ENCODE assay signal across 20 cellular contexts in the genomic region with DNA sequence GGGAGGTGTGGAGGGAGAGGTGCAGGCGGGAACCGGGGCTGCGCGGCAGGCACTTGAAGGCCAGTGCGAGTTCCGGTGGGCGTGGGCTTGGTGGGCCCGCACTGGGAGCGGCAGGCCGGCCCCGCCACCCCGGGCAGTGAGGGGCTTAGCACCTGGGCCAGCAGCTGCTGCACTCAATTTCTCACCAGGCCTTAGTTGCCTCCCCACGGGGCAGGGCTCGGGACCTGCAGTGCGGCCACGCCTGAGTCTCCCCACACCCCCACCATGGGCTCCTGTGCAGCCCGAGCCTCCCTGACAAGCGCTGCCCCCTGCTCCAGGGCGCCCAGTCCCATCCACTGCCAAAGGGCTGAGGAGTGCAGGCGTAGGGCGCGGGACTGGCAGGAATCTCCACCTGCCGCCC.
DNase-seq lines count a peak whose midpoint lies in the region; ATAC-seq, FAIRE-seq and TF ChIP-seq lines count a peak whose summit lies in the region.
"Had no signal": no experiment of that assay in that cellular context is flagged by ENCODE, and none has a peak within 500 bp of the region (broad histone marks: within the 10 kb centered on the region; RNA-seq: fewer than 3 reads in every experiment).

No MANE protein-coding gene starts in this region.

- H2BK12ac ChIP-seq in neuronal stem cell (ENCODE audit: low read length): no peak overlapping the region

- peaks cover 6% of the 10 kb centered on the region for H3K36me3 Mint-ChIP-seq in chondrocyte (ENCODE audit: low read depth)
- H3K36me3 Mint-ChIP-seq: CD4-positive, alpha-beta memory T cell had no signal

- no peak overlapping the region for H2AFZ ChIP-seq in HepG2 (ENCODE audit: low read length)
- H2AFZ ChIP-seq in neuronal stem cell (ENCODE audit: low read length): no peak overlapping the region
- H2AFZ ChIP-seq: GM23248 had no signal

- no peak overlapping the region for H4K91ac ChIP-seq in neuronal stem cell (ENCODE audit: low read depth, low read length, poor library complexity)

- TF ChIP-seq RAD21 in HepG2 (CRISPR knock-in tag; IDR thresholded peaks at IDR 0.05): no peak

- H3K4me3 ChIP-seq in HepG2 (replicated peaks in 1 of 3; ENCODE audit: insufficient read depth in 1 of 3, low read depth in 2 of 3, low read length in 3 of 3) (no peak overlapping the region), right lobe of liver (no peak overlapping the region), neuronal stem cell (ENCODE audit: low read length in 2 of 2) (no peak overlapping the region), aorta (ENCODE audit: low read length in 2 of 2) (no peak overlapping the region), gastrocnemius medialis (no peak overlapping the region)
- H3K4me3 ChIP-seq: GM23248 had no signal

- no peak overlapping the region for H3K27ac ChIP-seq in HepG2 (ENCODE audit: extremely low read length, insufficient read depth, low read length)
- no peak overlapping the region for H3K27ac ChIP-seq in right lobe of liver
- no peak overlapping the region for H3K27ac ChIP-seq in neuronal stem cell (replicated peaks; ENCODE audit: low read length)
- no peak overlapping the region for H3K27ac ChIP-seq in aorta (ENCODE audit: low read depth in 1 of 2, low read length in 2 of 2)
- no peak overlapping the region for H3K27ac ChIP-seq in gastrocnemius medialis
- H3K27ac ChIP-seq: GM23248 had no signal

- peaks cover 4% of the 10 kb centered on the region for H3K79me1 ChIP-seq in neuronal stem cell (ENCODE audit: low read depth, low read length)

- H3K36me3 ChIP-seq in HepG2 (replicated peaks in 1 of 2; ENCODE audit: control insufficient read depth in 1 of 2, insufficient read depth in 2 of 2, low read length in 2 of 2) (no peaks in the 10 kb centered on the region; a peak in 1 of 5 replicates), right lobe of liver (no peaks in the 10 kb centered on the region), neuronal stem cell (replicated peaks in 1 of 2; ENCODE audit: control insufficient read depth in 2 of 2, insufficient read depth in 2 of 2, low read length in 2 of 2) (no peaks in the 10 kb centered on the region), aorta (ENCODE audit: control insufficient read depth in 1 of 2, insufficient read depth in 2 of 2, low read length in 1 of 2) (no peaks in the 10 kb centered on the region), gastrocnemius medialis (no peaks in the 10 kb centered on the region)

- no peak overlapping the region for H4K8ac ChIP-seq in neuronal stem cell (ENCODE audit: low read depth, low read length)

- H3K14ac ChIP-seq in neuronal stem cell (ENCODE audit: low read length): no peak overlapping the region

- BruUV-seq in HepG2 (replicated peaks; lab: Mats Ljungman, UMichigan): no TSS peak

- no peak overlapping the region for H2AK5ac ChIP-seq in neuronal stem cell (ENCODE audit: low read depth, low read length)

- CTCF ChIA-PET in HepG2 (lab: Yijun Ruan, JAX; ENCODE audit: low intra/inter-chr PET ratio, low total read pairs): no interaction called here

- H3K9ac ChIP-seq in HepG2 (ENCODE audit: insufficient read depth, low read depth, low read length) (no peak overlapping the region), neuronal stem cell (ENCODE audit: low read depth, low read length, poor library complexity) (peak overlapping the region; percentile 21)
- H3K9ac ChIP-seq: GM23248 had no signal

- no peak overlapping the region for H3K4me3 Mint-ChIP-seq in chondrocyte (ENCODE audit: unreplicated experiment)
- H3K4me3 Mint-ChIP-seq: CD4-positive, alpha-beta memory T cell had no signal

- no peak overlapping the region for H3K4ac ChIP-seq in neuronal stem cell (ENCODE audit: low read length)

- H3K27ac Mint-ChIP-seq in chondrocyte (ENCODE audit: unreplicated experiment): no peak overlapping the region
- H3K27ac Mint-ChIP-seq: CD4-positive, alpha-beta memory T cell had no signal

- H2BK5ac ChIP-seq in neuronal stem cell (ENCODE audit: low read length): no peak overlapping the region

- no peak overlapping the region for H2BK120ac ChIP-seq in neuronal stem cell (ENCODE audit: low read depth, low read length)

- TF ChIP-seq POLR2A in HepG2 (IDR thresholded peaks at IDR 0.05; ENCODE audit: insufficient read depth in 1 of 2, low read depth in 2 of 2, low read length in 2 of 2) (no peak), right lobe of liver (IDR thresholded peaks at IDR 0.05) (no peak), gastrocnemius medialis (IDR thresholded peaks at IDR 0.05) (no peak)

- H3K27me3 ChIP-seq in HepG2 (ENCODE audit: control insufficient read depth in 1 of 2, insufficient read depth in 2 of 2, low read length in 2 of 2) (no peaks in the 10 kb centered on the region), right lobe of liver (no peaks in the 10 kb centered on the region), neuronal stem cell (ENCODE audit: control insufficient read depth in 3 of 3, insufficient read depth in 3 of 3, low read depth in 1 of 3, low read length in 3 of 3) (no peaks in the 10 kb centered on the region), aorta (ENCODE audit: control insufficient read depth in 1 of 2, insufficient read depth in 2 of 2, low read length in 1 of 2) (no peaks in the 10 kb centered on the region), gastrocnemius medialis (no peaks in the 10 kb centered on the region)

- no peaks in the 10 kb centered on the region for H3K9me3 ChIP-seq in HepG2 (ENCODE audit: low read length)
- no peaks in the 10 kb centered on the region for H3K9me3 ChIP-seq in right lobe of liver
- H3K9me3 ChIP-seq in neuronal stem cell (replicated peaks in 1 of 2; ENCODE audit: control insufficient read depth in 2 of 2, insufficient read depth in 1 of 2, low read depth in 1 of 2, low read length in 2 of 2): no peaks in the 10 kb centered on the region
- H3K9me3 ChIP-seq in aorta (ENCODE audit: control insufficient read depth, low read length): no peaks in the 10 kb centered on the region
- H3K9me3 ChIP-seq in gastrocnemius medialis: no peaks in the 10 kb centered on the region

- in situ Hi-C loops in HepG2 (cut with HindIII; ENCODE audit: extremely low pct_ligation_motif_present, low pct_unique_long_range_greater_than_20kb) (no loop called here), gastrocnemius medialis (cut with MboI; ENCODE audit: low sequenced_read_pairs in 4 of 4) (loop anchor here in 1 of 4 donors (5.0 kb wide), 1 partner anchor 62 kb away; no protein-coding TSS in a partner anchor)

- peak overlapping the region; percentile 57 for H3K18ac ChIP-seq in neuronal stem cell (ENCODE audit: low read length)

- no peaks in the 10 kb centered on the region for H4K20me1 ChIP-seq in HepG2 (ENCODE audit: insufficient read depth, low read length)

- H3K4me2 ChIP-seq in HepG2 (ENCODE audit: low read depth, low read length): no peak overlapping the region
- H3K4me2 ChIP-seq in neuronal stem cell (ENCODE audit: insufficient read depth, low read length, poor library complexity, severe bottlenecking): no peak overlapping the region

- peaks cover 58% of the 10 kb centered on the region for H3K4me1 ChIP-seq in HepG2 (ENCODE audit: insufficient read depth, low read length)
- no peaks in the 10 kb centered on the region for H3K4me1 ChIP-seq in right lobe of liver
- H3K4me1 ChIP-seq in neuronal stem cell (ENCODE audit: control insufficient read depth in 2 of 2, insufficient read depth in 1 of 2, low read depth in 1 of 2, low read length in 2 of 2): no peaks in the 10 kb centered on the region
- peaks cover under 1 to 1% of the 10 kb centered on the region in 2 donors for H3K4me1 ChIP-seq in aorta (ENCODE audit: control insufficient read depth in 1 of 2, insufficient read depth in 2 of 2, low read length in 2 of 2)
- H3K4me1 ChIP-seq in gastrocnemius medialis: no peaks in the 10 kb centered on the region

- ATAC-seq in HepG2 (no peak), right lobe of liver (no peak), aorta (ENCODE audit: low FRiP score) (peak; percentile 52), GM19023 (IDR thresholded peaks at IDR 0.05; ENCODE audit: unreplicated experiment) (no peak), gastrocnemius medialis (no peak)

- POLR2A ChIA-PET in HepG2 (lab: Yijun Ruan, JAX): interaction anchor here (3.9 kb wide), 1 partner anchor 72 kb away, joined by 16 read pairs; no protein-coding TSS in a partner anchor

- no peak overlapping the region for H3K23ac ChIP-seq in neuronal stem cell (ENCODE audit: low read depth, low read length, poor library complexity)

- WGBS in HepG2 (ENCODE audit: low lambda C conversion rate): 100% methylated on average over 1 of the region's 23 CpGs
- WGBS in right lobe of liver (ENCODE audit: insufficient coverage, low coverage, low lambda C conversion rate, missing lambda C conversion rate): 100% methylated on average over 1 of the region's 23 CpGs
- no CpG with 5 or more reads among the region's 23 CpGs for WGBS in neuronal stem cell (ENCODE audit: extremely low coverage in 2 of 2, insufficient read length in 2 of 2, insufficient replicate concordance in 1 of 2), 2 donors
- WGBS in aorta, 2 donors: 96 to 98% methylated on average over 21 to 23 of the region's 23 CpGs

- FAIRE-seq in HepG2 (lab: Jason Lieb, UNC): no peak
- FAIRE-seq: GM18507, GM19239, H1 had no signal

- H3K4me1 Mint-ChIP-seq in chondrocyte (ENCODE audit: low read depth): peaks cover 14% of the 10 kb centered on the region
- H3K4me1 Mint-ChIP-seq: CD4-positive, alpha-beta memory T cell had no signal

- no peaks in the 10 kb centered on the region for H3K27me3 Mint-ChIP-seq in chondrocyte (ENCODE audit: low read depth)

- H3K9me3 Mint-ChIP-seq in chondrocyte (ENCODE audit: low read depth): peaks cover 11% of the 10 kb centered on the region

- TF ChIP-seq EP300 in HepG2 (IDR thresholded peaks at IDR 0.05; ENCODE audit: low read depth in 2 of 2, low read length in 2 of 2) (no peak), HepG2 (CRISPR knock-in tag; IDR thresholded peaks at IDR 0.05; ENCODE audit: borderline replicate concordance) (no peak)

- intact Hi-C loops in HepG2 (cut with micrococcal nuclease; ENCODE audit: unreplicated experiment) (loop anchor here (10.0 kb wide), 1 partner anchor 69 kb away; no protein-coding TSS in a partner anchor), right lobe of liver (cut with DNase I) (no loop called here), aorta (cut with DNase I) (no loop called here), gastrocnemius medialis (cut with DNase I; ENCODE audit: low total_unique reads) (no loop called here)

- H3K79me2 ChIP-seq in HepG2 (ENCODE audit: insufficient read depth, low read length): peaks cover 11% of the 10 kb centered on the region

- H2BK15ac ChIP-seq in neuronal stem cell (ENCODE audit: low read length): no peak overlapping the region

- DNase-seq in HepG2 (ENCODE audit: low spot score) (no peak), right lobe of liver (no peak), chondrocyte (ENCODE audit: low spot score) (peak; percentile 80), neuronal stem cell (ENCODE audit: low spot score) (no peak), aorta (no peak), gastrocnemius medialis (no peak)
- DNase-seq: C1 segment of cervical spinal cord; Calu3; CD4-positive, alpha-beta memory T cell; COR-L47; DMS53; DMS79 treated with DMSO at 0.1 percent for 48 hours; GF-D8; GM23248; H7; HCEC 1CT had no signal

- no peak for TF ChIP-seq CTCF in HepG2 (CRISPR knock-in tag; IDR thresholded peaks at IDR 0.05)
- no peak for TF ChIP-seq CTCF in right lobe of liver (IDR thresholded peaks at IDR 0.05)
- no peak for TF ChIP-seq CTCF in chondrocyte (IDR thresholded peaks at IDR 0.05)
- no peak for TF ChIP-seq CTCF in gastrocnemius medialis (IDR thresholded peaks at IDR 0.05 in 4 of 5, conservative IDR thresholded peaks at IDR 0.05 in 1 of 5)
